In genomic region chr7:116663744-116664143, GRCh38 we compare ENCODE assay signal across 18 cellular contexts. TPM values are rescaled to one million over a fixed set of nuclear protein-coding genes. Genes with fewer than 3 reads are reported as not detected.
"Had no signal": no experiment of that assay in that cellular context is flagged by ENCODE, and none has a peak within 500 bp of the region (broad histone marks: within the 10 kb centered on the region; RNA-seq: fewer than 3 reads in every experiment).

No MANE protein-coding gene starts in this region.

- FAIRE-seq: kidney had no signal

- H3K27me3 ChIP-seq: colonic mucosa, foreskin keratinocyte, hepatocyte had no signal

- H3K4me3 ChIP-seq: colonic mucosa, hepatocyte, psoas muscle, skin epidermis had no signal

- H3K9me3 ChIP-seq: colonic mucosa, psoas muscle had no signal

- ATAC-seq: foreskin keratinocyte; naive thymus-derived CD4-positive, alpha-beta T cell; psoas muscle; sciatic nerve had no signal

- H3K36me3 ChIP-seq: colonic mucosa had no signal

- H3K4me1 ChIP-seq: colonic mucosa, foreskin keratinocyte had no signal

- H3K27ac ChIP-seq: colonic mucosa, foreskin keratinocyte, hepatocyte, psoas muscle, skin epidermis had no signal

- DNase-seq: colonic mucosa; dermis blood vessel endothelial cell; erythroblast; foreskin keratinocyte; head of caudate nucleus; kidney; left cardiac atrium; mesendoderm; naive thymus-derived CD4-positive, alpha-beta T cell; nephron progenitor cell; psoas muscle; retina; stimulated activated CD4-positive, alpha-beta T cell treated with anti-CD3 and anti-CD28 coated beads, Interleukin-2, amount 100 ng/mL, for 48 hours; stimulated activated naive CD4-positive, alpha-beta T cell treated with Interleukin-2 at 50 U/mL for 16 hours; trophoblast cell had no signal

RNA-seq across cellular contexts. Expression of gene MET, which starts 8.3 kb away (rescaled TPM):
- polyA plus RNA-seq: naive thymus-derived CD4-positive, alpha-beta T cell had no signal
